Comparison of ENCODE assay signal across 8 cellular contexts in genomic region chr2:174682578-174683391, GRCh38.
DNase-seq lines count a peak whose midpoint lies in the region; ATAC-seq and TF ChIP-seq lines count a peak whose summit lies in the region.

No MANE protein-coding gene starts in this region.

- H3K27ac Mint-ChIP-seq in neural crest cell (ENCODE audit: unreplicated experiment), result peak overlapping the region; percentile 67

- peak; percentile 6 for DNase-seq in NCI-H2029 (lab: John Stamatoyannopoulos, UW)
- DNase-seq in NCI-H2029 treated with DMSO at 0.1 percent for 48 hours (lab: John Stamatoyannopoulos, UW), result no peak
- peak; percentile 39 for DNase-seq in OCI-M1 (lab: John Stamatoyannopoulos, UW)
- peak; percentile 57 for DNase-seq in activated gamma-delta T cell treated with Interleukin-2 at 50 U/mL for 16 hours
- peak; percentile 24 for DNase-seq in foreskin melanocyte
- DNase-seq in neural crest cell (ENCODE audit: low read depth, low spot score), result peak; percentile 60
- peak; percentile 58 for DNase-seq in superior temporal gyrus (ENCODE audit: extremely low spot score)

- no peak for TF ChIP-seq CTCF in neural crest cell (conservative IDR thresholded peaks at IDR 0.05)

- H3K9me3 Mint-ChIP-seq in neural crest cell, result no peaks in the 10 kb centered on the region

- no peaks in the 10 kb centered on the region for H3K36me3 Mint-ChIP-seq in neural crest cell (ENCODE audit: low read depth)

- peak; percentile 38 for ATAC-seq in HG02938 (IDR thresholded peaks at IDR 0.05; ENCODE audit: unreplicated experiment)

- H3K4me1 Mint-ChIP-seq in neural crest cell, result peaks cover 20% of the 10 kb centered on the region

- H3K27me3 Mint-ChIP-seq in neural crest cell (ENCODE audit: low read depth), result peaks cover 32% of the 10 kb centered on the region

- H3K4me3 Mint-ChIP-seq in neural crest cell, result peak overlapping the region; percentile 94
